In the genomic region with DNA sequence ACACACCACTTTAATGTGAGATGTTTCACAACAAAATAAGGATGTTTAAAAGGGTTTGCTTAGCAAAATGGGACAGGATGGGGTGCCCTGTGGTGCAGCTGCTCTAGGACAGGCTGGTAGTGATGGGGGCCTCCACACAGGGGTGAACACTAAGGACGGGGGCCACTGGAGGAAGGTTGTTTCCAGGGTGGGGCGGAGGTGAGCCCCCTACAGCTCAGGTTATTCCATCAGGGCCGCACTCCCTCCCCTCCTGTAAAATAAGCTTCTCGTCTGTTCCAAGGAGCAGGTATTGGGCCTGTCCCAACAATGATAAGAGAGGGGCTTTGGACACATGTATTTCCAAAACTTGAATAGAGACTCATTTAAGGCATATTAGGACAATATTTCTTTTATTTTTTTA, we compare ENCODE assay signal across 38 cellular contexts. TPM values are rescaled to one million over a fixed set of nuclear protein-coding genes. Genes with fewer than 3 reads are reported as not detected.
"Had no signal": no experiment of that assay in that cellular context is flagged by ENCODE, and none has a peak within 500 bp of the region (broad histone marks: within the 10 kb centered on the region; RNA-seq: fewer than 3 reads in every experiment).

No MANE protein-coding gene starts in this region.

- H3K27ac Mint-ChIP-seq: activated B cell treated with CpG ODN at 0.5 μM for 24 hours; activated CD4-positive, alpha-beta memory T cell treated with anti-CD3 and anti-CD28 coated beads for 36 hours; activated CD8-positive, alpha-beta T cell treated with anti-CD3 and anti-CD28 coated beads for 36 hours; activated naive CD4-positive, alpha-beta T cell treated with anti-CD3 and anti-CD28 coated beads for 36 hours; activated naive CD4-positive, alpha-beta T cell treated with anti-CD3 and anti-CD28 coated beads, Interleukin-2, amount 50 U/mL, for 72 hours; activated naive CD8-positive, alpha-beta T cell treated with anti-CD3 and anti-CD28 coated beads for 36 hours; activated T-cell treated with anti-CD3 and anti-CD28 coated beads, Interleukin-2, amount 50 U/mL, for 72 hours; activated T-helper 1 cell treated with anti-CD3 and anti-CD28 coated beads, Interleukin-12 subunit alpha, Interleukin-12 subunit beta, Interleukin-2, Interleukin-4 antibody, amounts not matched to agents 30 ng/mL and 10 ng/mL and 1 ng/mL, durations not matched to agents 14 hours and 24 hours and 36 hours; activated T-helper 17 cell treated with anti-CD3 and anti-CD28 coated beads, Interleukin-2, amount 50 U/mL, for 72 hours; T-helper 1 cell treated with Interleukin-12 subunit alpha and Interleukin-12 subunit beta and Interleukin-4 antibody, amounts not matched to agents 30 μg/mL and 1 μg/mL, for 36 hours; T-helper 2 cell treated with Interferon-gamma antibody and Interleukin-4, amounts not matched to agents 5 μg/mL and 100 μg/mL, for 36 hours had no signal

- H3K36me3 ChIP-seq: brain microvascular endothelial cell, breast epithelium had no signal

- H3K4me3 Mint-ChIP-seq: activated B cell treated with CpG ODN at 0.5 μM for 24 hours; activated CD4-positive, alpha-beta memory T cell treated with anti-CD3 and anti-CD28 coated beads for 36 hours; activated CD4-positive, alpha-beta T cell treated with anti-CD3 and anti-CD28 coated beads, Interleukin-2, amount 10 ng/mL, durations not matched to agents 24 days and 14 days; activated CD8-positive, alpha-beta T cell treated with anti-CD3 and anti-CD28 coated beads for 36 hours; activated naive CD4-positive, alpha-beta T cell treated with anti-CD3 and anti-CD28 coated beads for 36 hours; activated naive CD8-positive, alpha-beta T cell treated with anti-CD3 and anti-CD28 coated beads for 36 hours; activated T-cell treated with anti-CD3 and anti-CD28 coated beads, Interleukin-2, amount 50 U/mL, for 4 hours; activated T-cell treated with anti-CD3 and anti-CD28 coated beads, Interleukin-2, amount 50 U/mL, for 72 hours; activated T-helper 1 cell treated with anti-CD3 and anti-CD28 coated beads, Interleukin-12 subunit alpha, Interleukin-12 subunit beta, Interleukin-2, Interleukin-4 antibody, amounts not matched to agents 30 ng/mL and 10 ng/mL and 1 ng/mL, durations not matched to agents 14 hours and 24 hours and 36 hours; activated T-helper 17 cell treated with anti-CD3 and anti-CD28 coated beads, Interleukin-2, amount 50 U/mL, for 72 hours; central memory CD8-positive, alpha-beta T cell; T-helper 1 cell treated with Interleukin-12 subunit alpha and Interleukin-12 subunit beta and Interleukin-4 antibody, amounts not matched to agents 30 μg/mL and 1 μg/mL, for 36 hours; T-helper 2 cell treated with Interferon-gamma antibody and Interleukin-4, amounts not matched to agents 5 μg/mL and 100 μg/mL, for 36 hours had no signal

- H3K27me3 ChIP-seq: adrenal gland, body of pancreas, brain microvascular endothelial cell, breast epithelium had no signal

- DNase-seq: activated B cell treated with CpG ODN at 0.5 μM for 24 hours; activated CD4-positive, alpha-beta T cell treated with anti-CD3 and anti-CD28 coated beads for 4 hours; activated CD4-positive, alpha-beta T cell treated with anti-CD3 and anti-CD28 coated beads, Interleukin-2, amount 10 ng/mL, durations not matched to agents 24 days and 14 days; activated CD4-positive, alpha-beta T cell treated with anti-CD3 and anti-CD28 coated beads, Interleukin-2, amount 50 U/mL, for 1 hour; activated CD4-positive, alpha-beta T cell treated with anti-CD3 and anti-CD28 coated beads, Interleukin-2, amount 50 U/mL, for 4 hours; activated CD4-positive, CD25-positive, alpha-beta regulatory T cell treated with anti-CD3 and anti-CD28 coated beads, Interleukin-2, amount 50 U/mL, for 72 hours; activated CD8-positive, alpha-beta memory T cell treated with anti-CD3 and anti-CD28 coated beads, Interleukin-2, amount 50 U/mL, for 4 hours; activated effector memory CD4-positive, alpha-beta T cell treated with anti-CD3 and anti-CD28 coated beads, Interleukin-2, amount 50 U/mL, for 16 hours; activated gamma-delta T cell treated with Interleukin-2 at 50 U/mL for 16 hours; activated naive CD4-positive, alpha-beta T cell; activated naive CD4-positive, alpha-beta T cell treated with anti-CD3 and anti-CD28 coated beads for 36 hours; activated naive CD4-positive, alpha-beta T cell treated with anti-CD3 and anti-CD28 coated beads, Interleukin-2, amount 50 U/mL, for 16 hours; activated naive CD8-positive, alpha-beta T cell treated with anti-CD3 and anti-CD28 coated beads for 36 hours; activated T-cell treated with anti-CD3 and anti-CD28 coated beads for 4 hours; activated T-cell treated with anti-CD3 and anti-CD28 coated beads, Interleukin-2, amount 50 U/mL, for 1 hour; activated T-cell treated with anti-CD3 and anti-CD28 coated beads, Interleukin-2, amount 50 U/mL, for 4 hours; adrenal gland; amniotic stem cell; aorta; body of pancreas; brain microvascular endothelial cell; caudate nucleus; cerebellar nuclear complex; T-helper 1 cell; T-helper 9 cell had no signal

- H3K9me3 Mint-ChIP-seq: activated B cell treated with CpG ODN at 0.5 μM for 24 hours; activated CD4-positive, alpha-beta memory T cell treated with anti-CD3 and anti-CD28 coated beads for 36 hours; activated CD4-positive, alpha-beta T cell treated with anti-CD3 and anti-CD28 coated beads, Interleukin-2, amount 10 ng/mL, durations not matched to agents 24 days and 14 days; activated CD8-positive, alpha-beta T cell treated with anti-CD3 and anti-CD28 coated beads for 36 hours; activated naive CD4-positive, alpha-beta T cell treated with anti-CD3 and anti-CD28 coated beads for 36 hours; activated naive CD4-positive, alpha-beta T cell treated with anti-CD3 and anti-CD28 coated beads, Interleukin-2, amount 50 U/mL, for 72 hours; activated naive CD8-positive, alpha-beta T cell treated with anti-CD3 and anti-CD28 coated beads for 36 hours; activated T-cell treated with anti-CD3 and anti-CD28 coated beads, Interleukin-2, amount 50 U/mL, for 4 hours; activated T-cell treated with anti-CD3 and anti-CD28 coated beads, Interleukin-2, amount 50 U/mL, for 72 hours; activated T-helper 1 cell treated with anti-CD3 and anti-CD28 coated beads, Interleukin-12 subunit alpha, Interleukin-12 subunit beta, Interleukin-2, Interleukin-4 antibody, amounts not matched to agents 30 ng/mL and 10 ng/mL and 1 ng/mL, durations not matched to agents 14 hours and 24 hours and 36 hours; activated T-helper 17 cell treated with anti-CD3 and anti-CD28 coated beads, Interleukin-2, amount 50 U/mL, for 72 hours; central memory CD8-positive, alpha-beta T cell; T-helper 1 cell treated with Interleukin-12 subunit alpha and Interleukin-12 subunit beta and Interleukin-4 antibody, amounts not matched to agents 30 μg/mL and 1 μg/mL, for 36 hours; T-helper 2 cell treated with Interferon-gamma antibody and Interleukin-4, amounts not matched to agents 5 μg/mL and 100 μg/mL, for 36 hours had no signal

- H3K4me3 ChIP-seq: adrenal gland, body of pancreas, breast epithelium had no signal

- H3K9me3 ChIP-seq: adrenal gland, body of pancreas, breast epithelium had no signal

- H3K27me3 Mint-ChIP-seq: activated B cell treated with CpG ODN at 0.5 μM for 24 hours; activated CD4-positive, alpha-beta memory T cell treated with anti-CD3 and anti-CD28 coated beads for 36 hours; activated CD4-positive, alpha-beta T cell treated with anti-CD3 and anti-CD28 coated beads, Interleukin-2, amount 10 ng/mL, durations not matched to agents 24 days and 14 days; activated CD8-positive, alpha-beta T cell treated with anti-CD3 and anti-CD28 coated beads for 36 hours; activated naive CD8-positive, alpha-beta T cell treated with anti-CD3 and anti-CD28 coated beads for 36 hours; activated T-helper 17 cell treated with anti-CD3 and anti-CD28 coated beads, Interleukin-2, amount 50 U/mL, for 72 hours; central memory CD8-positive, alpha-beta T cell had no signal

- H3K27ac ChIP-seq: adrenal gland, body of pancreas, brain microvascular endothelial cell, breast epithelium had no signal

- ATAC-seq: activated CD8-positive, alpha-beta T cell treated with anti-CD3 and anti-CD28 coated beads for 36 hours; activated naive CD4-positive, alpha-beta T cell treated with anti-CD3 and anti-CD28 coated beads, Interleukin-2, amount 50 U/mL, for 72 hours; activated T-cell treated with anti-CD3 and anti-CD28 coated beads, Interleukin-2, amount 50 U/mL, for 4 hours; activated T-cell treated with anti-CD3 and anti-CD28 coated beads, Interleukin-2, amount 50 U/mL, for 72 hours; activated T-helper 17 cell treated with anti-CD3 and anti-CD28 coated beads, Interleukin-2, amount 50 U/mL, for 72 hours; body of pancreas had no signal

RNA-seq across cellular contexts. Expression of a gene that starts 44.7 kb away (rescaled TPM):
- total RNA-seq: activated B cell treated with CpG ODN at 0.5 μM for 24 hours; activated CD4-positive, alpha-beta memory T cell treated with anti-CD3 and anti-CD28 coated beads for 36 hours; activated CD8-positive, alpha-beta memory T cell treated with anti-CD3 and anti-CD28 coated beads for 36 hours; activated CD8-positive, alpha-beta T cell treated with anti-CD3 and anti-CD28 coated beads for 36 hours; activated naive CD4-positive, alpha-beta T cell treated with anti-CD3 and anti-CD28 coated beads for 36 hours; activated naive CD8-positive, alpha-beta T cell treated with anti-CD3 and anti-CD28 coated beads for 36 hours; activated T-cell treated with anti-CD3 and anti-CD28 coated beads, Interleukin-2, amount 50 U/mL, for 4 hours; activated T-helper 1 cell treated with anti-CD3 and anti-CD28 coated beads, Interleukin-12 subunit alpha, Interleukin-12 subunit beta, Interleukin-2, Interleukin-4 antibody, amounts not matched to agents 30 ng/mL and 10 ng/mL and 1 ng/mL, durations not matched to agents 14 hours and 24 hours and 36 hours; adrenal gland; aorta; astrocyte; body of pancreas; chondrocyte had no signal
